ENCODE assay signal across 1 cellular context in genomic region chr1:41003640-41004220, GRCh38.
TF ChIP-seq lines count a peak whose summit lies in the region.

No MANE protein-coding gene starts in this region.

TF ChIP-seq in K562, 482 proteins besides CTCF, POLR2A, EP300 and RAD21 (continued from another document and continues in another):
- no peak for TF ChIP-seq ESRRB (CRISPR knock-in tag; IDR thresholded peaks at IDR 0.05; ENCODE audit: borderline replicate concordance)
- peak; percentile 75; the same call in 1 of the 2 replicates for TF ChIP-seq SMARCC2 (IDR thresholded peaks at IDR 0.05; ENCODE audit: low read depth)
- TF ChIP-seq XRCC5 (IDR thresholded peaks at IDR 0.05; ENCODE audit: low read depth, low read length) = peak; percentile 78; the same call in 1 of the 2 replicates
- TF ChIP-seq ZNF717 (CRISPR knock-in tag; IDR thresholded peaks at IDR 0.05) = no peak
- peak; percentile 80 for TF ChIP-seq MBD2 (IDR thresholded peaks at IDR 0.05; ENCODE audit: borderline replicate concordance, low read depth)
- peak; percentile 85 to 90 for TF ChIP-seq TRIM24 (IDR thresholded peaks at IDR 0.05)
- TF ChIP-seq TRIM25 (IDR thresholded peaks at IDR 0.05; ENCODE audit: borderline replicate concordance) = no peak
- peak; percentile 97 for TF ChIP-seq TEAD4 (IDR thresholded peaks at IDR 0.05; ENCODE audit: low read length)
- TF ChIP-seq TEAD4 (CRISPR knock-in tag; IDR thresholded peaks at IDR 0.05; ENCODE audit: borderline replicate concordance) = no peak
- peak; percentile 31; the same call in 1 of the 2 replicates for TF ChIP-seq THRB (CRISPR knock-in tag; conservative IDR thresholded peaks at IDR 0.05)
- TF ChIP-seq ZNF197 (CRISPR knock-in tag; IDR thresholded peaks at IDR 0.05; ENCODE audit: low read depth) = peak; percentile 65; the same call in 1 of the 2 replicates
- peak; percentile 94 for TF ChIP-seq SMAD1 (IDR thresholded peaks at IDR 0.05; ENCODE audit: low read depth, low read length, partially characterized antibody)
- TF ChIP-seq ZNF644 (tag; IDR thresholded peaks at IDR 0.05; ENCODE audit: low read depth) = peak; percentile 94
- peak; percentile 99 for TF ChIP-seq ARID4B (CRISPR knock-in tag; IDR thresholded peaks at IDR 0.05)
- peak; percentile 94 for TF ChIP-seq TOE1 (IDR thresholded peaks at IDR 0.05; ENCODE audit: borderline replicate concordance)
- TF ChIP-seq TOE1 (CRISPR knock-in tag; IDR thresholded peaks at IDR 0.05; ENCODE audit: borderline replicate concordance, low read depth) = no peak
- TF ChIP-seq RUNX1 (IDR thresholded peaks at IDR 0.05; ENCODE audit: low read depth) = peak; percentile 95
- peak in 1 of 2 experiments; percentile 78; a peak in 2 of 4 replicates for TF ChIP-seq ZMIZ1 (IDR thresholded peaks at IDR 0.05; ENCODE audit: low read depth in 2 of 2, low read length in 2 of 2)
- peak; percentile 85 for TF ChIP-seq ZNF766 (CRISPR knock-in tag; conservative IDR thresholded peaks at IDR 0.05)
- peak; percentile 99 for TF ChIP-seq SOX6 (IDR thresholded peaks at IDR 0.05)
- TF ChIP-seq USF1 (CRISPR knock-in tag; IDR thresholded peaks at IDR 0.05) = peak; percentile 98
- peak; percentile 93 for TF ChIP-seq HDAC3 (IDR thresholded peaks at IDR 0.05; ENCODE audit: borderline replicate concordance, partially characterized antibody)
- TF ChIP-seq CXXC5 (CRISPR knock-in tag; IDR thresholded peaks at IDR 0.05) = peak; percentile 94
- TF ChIP-seq RBBP5 (IDR thresholded peaks at IDR 0.05; ENCODE audit: borderline replicate concordance, insufficient read depth, low read length, poor library complexity, severe bottlenecking) = peak; percentile 49
- peak; percentile 60; the same call in 1 of the 2 replicates for TF ChIP-seq BACH1 (tag; IDR thresholded peaks at IDR 0.05)
- peak; percentile 27; the same call in 1 of the 2 replicates for TF ChIP-seq RBFOX2 (IDR thresholded peaks at IDR 0.05; ENCODE audit: low read depth, low read length)
- peak; percentile 87; the same call in 1 of the 2 replicates for TF ChIP-seq CHAMP1 (IDR thresholded peaks at IDR 0.05)
- 0 out of 2 replicates have a peak, but pooled peaks have one; percentile 34 for TF ChIP-seq HNRNPL (IDR thresholded peaks at IDR 0.05; ENCODE audit: low read depth, low read length)
- TF ChIP-seq NFIX (CRISPR knock-in tag; IDR thresholded peaks at IDR 0.05; ENCODE audit: low read depth) = 0 out of 2 replicates have a peak, but pooled peaks have one; percentile 10
- TF ChIP-seq CLOCK (CRISPR knock-in tag; IDR thresholded peaks at IDR 0.05; ENCODE audit: borderline replicate concordance) = peak; percentile 79; the same call in 1 of the 2 replicates
- TF ChIP-seq NBN (IDR thresholded peaks at IDR 0.05; ENCODE audit: low read depth) = peak; percentile 99
- TF ChIP-seq KDM5B (IDR thresholded peaks at IDR 0.05; ENCODE audit: insufficient replicate concordance, low read depth, low read length) = peak; percentile 3
- TF ChIP-seq NFIC (IDR thresholded peaks at IDR 0.05) = peak; percentile 100
- TF ChIP-seq TFAP4 (CRISPR knock-in tag; IDR thresholded peaks at IDR 0.05; ENCODE audit: borderline replicate concordance) = peak; percentile 100
- no peak for TF ChIP-seq ATF4 (CRISPR knock-in tag; IDR thresholded peaks at IDR 0.05)
- peak; percentile 99; the same call in 1 of the 2 replicates for TF ChIP-seq ESRRA (IDR thresholded peaks at IDR 0.05; ENCODE audit: borderline replicate concordance, low read depth)
- peak; percentile 40; the same call in 1 of the 2 replicates for TF ChIP-seq ELF1 (tag; IDR thresholded peaks at IDR 0.05)
- TF ChIP-seq HINFP (tag; conservative IDR thresholded peaks at IDR 0.05; ENCODE audit: low read depth) = no peak
- TF ChIP-seq ZNF589 (CRISPR knock-in tag; IDR thresholded peaks at IDR 0.05; ENCODE audit: low read depth) = peak; percentile 96
